ENCODE assay signal across 15 cellular contexts in the genomic region with DNA sequence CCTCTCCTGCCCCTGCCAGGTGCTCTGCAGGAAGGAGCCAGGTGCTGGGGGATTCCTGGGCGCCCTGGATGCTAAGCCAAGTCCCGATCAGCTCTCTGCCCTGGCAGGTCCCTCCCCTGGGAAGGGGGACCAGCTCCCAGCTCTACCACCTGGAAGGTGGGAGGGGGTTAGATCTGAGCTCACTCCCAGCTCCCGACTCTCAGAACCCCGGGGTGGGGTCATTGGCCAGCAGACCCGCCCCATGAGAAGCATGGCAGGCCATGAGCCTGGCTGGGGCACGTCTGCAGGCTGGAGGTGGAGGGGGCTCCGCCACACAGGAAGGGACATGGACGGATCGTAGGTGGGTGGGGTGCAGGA.
DNase-seq lines count a peak whose midpoint lies in the region; ATAC-seq and TF ChIP-seq lines count a peak whose summit lies in the region.
"Had no signal": no experiment of that assay in that cellular context is flagged by ENCODE, and none has a peak within 500 bp of the region (broad histone marks: within the 10 kb centered on the region; RNA-seq: fewer than 3 reads in every experiment).

No MANE protein-coding gene starts in this region.

- no peaks in the 10 kb centered on the region for H3K4me1 Mint-ChIP-seq in H9

- H3K27me3 Mint-ChIP-seq in H9 (ENCODE audit: low read depth), result peaks cover 25% of the 10 kb centered on the region

- peaks cover 4 to 9% (median 8%) of the 10 kb centered on the region in 3 experiments; a peak in 5 of 7 replicates for H3K36me3 Mint-ChIP-seq in H9 (ENCODE audit: insufficient read depth in 1 of 3, low read depth in 3 of 3)

- no peaks in the 10 kb centered on the region for H3K79me1 ChIP-seq in H9 (ENCODE audit: insufficient read depth, low read depth, low read length, poor library complexity, severe bottlenecking)

- H2BK15ac ChIP-seq in H9 (ENCODE audit: low read depth, low read length), result no peak overlapping the region

- H2AK5ac ChIP-seq in H9 (ENCODE audit: insufficient read length, low read length), result no peak overlapping the region

- H2BK5ac ChIP-seq in H9 (ENCODE audit: insufficient read length, low read length), result no peak overlapping the region

- no peak overlapping the region for H3K56ac ChIP-seq in H9 (ENCODE audit: insufficient read length, low read depth, low read length)

- no peak overlapping the region for H4K5ac ChIP-seq in H9 (ENCODE audit: insufficient read length, low read depth, low read length)

- H3K4me3 ChIP-seq in heart right ventricle (no peak overlapping the region), upper lobe of right lung (no peak overlapping the region)
- H3K4me3 ChIP-seq: K562, PC-9 had no signal

- H3K4me1 ChIP-seq in heart right ventricle (no peaks in the 10 kb centered on the region), H9 (ENCODE audit: insufficient read depth, low read length) (no peaks in the 10 kb centered on the region), upper lobe of right lung (no peaks in the 10 kb centered on the region)

- H3K9me3 Mint-ChIP-seq in H9, result peaks cover 25 to 29% of the 10 kb centered on the region in 2 experiments

- intact Hi-C loops in left cardiac atrium (cut with DNase I) (no loop called here), heart right ventricle (cut with DNase I) (no loop called here), upper lobe of right lung (cut with DNase I) (no loop called here)

- no peaks in the 10 kb centered on the region for H4K20me1 ChIP-seq in H9 (ENCODE audit: control insufficient read depth, insufficient read depth, insufficient read length)

- no peaks in the 10 kb centered on the region for H3K79me2 ChIP-seq in H9 (ENCODE audit: insufficient read depth, low read length)

- H3K9me3 ChIP-seq in heart right ventricle, result peaks cover 0 to 26% (median 13%) of the 10 kb centered on the region in 11 donors
- no peaks in the 10 kb centered on the region for H3K9me3 ChIP-seq in H9 (ENCODE audit: control insufficient read depth, low read depth, low read length)
- peaks cover 10% of the 10 kb centered on the region for H3K9me3 ChIP-seq in upper lobe of right lung

- no peak overlapping the region for H2BK12ac ChIP-seq in H9 (ENCODE audit: insufficient read length, low read depth, low read length)

- no peak for ATAC-seq in left cardiac atrium
- no peak for ATAC-seq in heart right ventricle
- no peak for ATAC-seq in upper lobe of right lung
- ATAC-seq: K562 had no signal

- H3T11ph ChIP-seq in H9 (ENCODE audit: low read length), result no peak overlapping the region

- H3K27me3 ChIP-seq in heart right ventricle (peaks cover 6 to 70% (median 54%) of the 10 kb centered on the region in 7 donors), H9 (ENCODE audit: insufficient read depth, low read length) (no peaks in the 10 kb centered on the region), upper lobe of right lung (peaks cover 46% of the 10 kb centered on the region)

- DNase-seq in left cardiac atrium (peak; percentile 7), heart right ventricle (no peak), H9 (no peak), iPS-NIHi11 (ENCODE audit: low spot score) (peak; percentile 5), upper lobe of right lung (peak; percentile 49), NCI-H128 (lab: John Stamatoyannopoulos, UW; ENCODE audit: unreplicated experiment) (no peak), putamen (ENCODE audit: low spot score) (no peak)
- DNase-seq: DMS153, Kasumi-1, NCI-H1105, NCI-H2029 treated with DMSO at 0.1 percent for 48 hours, NCI-H526 treated with DMSO at 0.1 percent for 48 hours, PC-9, SHP77 had no signal

- peak overlapping the region; percentile 48; the same call in 1 of the 2 replicates for H3K14ac ChIP-seq in H9 (ENCODE audit: insufficient read depth, low read length)

- H3K27ac ChIP-seq in heart right ventricle, result no peak overlapping the region
- no peak overlapping the region for H3K27ac ChIP-seq in H9 (ENCODE audit: insufficient read length, low read depth, low read length)
- no peak overlapping the region for H3K27ac ChIP-seq in upper lobe of right lung
- H3K27ac ChIP-seq: PC-9 had no signal

- H3K18ac ChIP-seq in H9 (ENCODE audit: insufficient read length, low read depth, low read length), result no peak overlapping the region

- no peak overlapping the region for H3K4me3 Mint-ChIP-seq in H9

- WGBS in heart right ventricle, 2 donors, result 77% methylated on average over 9 of the region's 9 CpGs
- WGBS in H9 (ENCODE audit: extremely low coverage, insufficient read length, low lambda C conversion rate), result no CpG with 5 or more reads among the region's 9 CpGs

- no peaks in the 10 kb centered on the region for H3K36me3 ChIP-seq in heart right ventricle
- no peaks in the 10 kb centered on the region for H3K36me3 ChIP-seq in upper lobe of right lung

- no peak overlapping the region for H2AFZ ChIP-seq in H9 (ENCODE audit: low read length)
- H2AFZ ChIP-seq: PC-9 had no signal

- H2BK20ac ChIP-seq in H9 (ENCODE audit: low read depth, low read length, poor library complexity, severe bottlenecking), result no peak overlapping the region

- H3K23me2 ChIP-seq in H9 (ENCODE audit: insufficient read length, low read depth, low read length, poor library complexity, severe bottlenecking), result no peaks in the 10 kb centered on the region

- H2BK120ac ChIP-seq in H9 (ENCODE audit: low read depth, low read length, poor library complexity, severe bottlenecking), result no peak overlapping the region

- no peak overlapping the region for H3K23ac ChIP-seq in H9 (ENCODE audit: insufficient read length, low read depth, low read length)

- H4K91ac ChIP-seq in H9 (ENCODE audit: insufficient read length, low read depth, low read length), result no peak overlapping the region

- H4K8ac ChIP-seq in H9 (replicated peaks; ENCODE audit: insufficient read length, low read depth, low read length), result no peak overlapping the region

- no peak overlapping the region for H3K27ac Mint-ChIP-seq in H9

- TF ChIP-seq CTCF in heart right ventricle (IDR thresholded peaks at IDR 0.05), result no peak
- TF ChIP-seq CTCF in H9 (conservative IDR thresholded peaks at IDR 0.05), result no peak
- TF ChIP-seq CTCF in upper lobe of right lung (IDR thresholded peaks at IDR 0.05), result no peak

- no peak overlapping the region for H3K4me2 ChIP-seq in H9 (ENCODE audit: insufficient read depth, insufficient read length, low read length)
- H3K4me2 ChIP-seq: PC-9 had no signal

- no peak overlapping the region for H3K9ac ChIP-seq in H9 (ENCODE audit: extremely low read depth, insufficient read length, low read length)

- H3K4ac ChIP-seq in H9 (ENCODE audit: low read depth, low read length), result no peak overlapping the region

Comparison
In these comparisons a context has a peak if more than half of its experiments do, and no peak if none do; other contexts are left out.
1. DNase-seq: peak in left cardiac atrium (single experiment), iPS-NIHi11 (single experiment) and upper lobe of right lung (single experiment); none in heart right ventricle (0 of 2), H9 (single experiment), NCI-H128 (single experiment) and putamen (single experiment).